ENCODE assay signal across 17 cellular contexts in genomic region chr3:129661766-129662165, GRCh38. TPM values are rescaled to one million over a fixed set of nuclear protein-coding genes. Genes with fewer than 3 reads are reported as not detected.
A peak's percentile ranks its signal among the peaks of the same experiment; 100 is the strongest.
DNase-seq lines count a peak whose midpoint lies in the region; ATAC-seq and TF ChIP-seq lines count a peak whose summit lies in the region.
"Had no signal": no experiment of that assay in that cellular context is flagged by ENCODE, and none has a peak within 500 bp of the region (broad histone marks: within the 10 kb centered on the region; RNA-seq: fewer than 3 reads in every experiment).

No MANE protein-coding gene starts in this region.

- H3K36me3 ChIP-seq in RWPE2 (ENCODE audit: low read depth): 0 out of 2 replicates have a peak, but pooled peaks cover 3% of the 10 kb centered on the region
- no peaks in the 10 kb centered on the region for H3K36me3 ChIP-seq in gastrocnemius medialis

- peak overlapping the region; percentile 78 for H3K27ac Mint-ChIP-seq in Calu3 (ENCODE audit: unreplicated experiment)
- H3K27ac Mint-ChIP-seq: B cell; CD4-positive, alpha-beta T cell had no signal

- intact Hi-C loops in Calu3 (cut with micrococcal nuclease; ENCODE audit: unreplicated experiment) (loop anchor here (5.0 kb wide), 1 partner anchor 131 kb away; no protein-coding TSS in a partner anchor), gastrocnemius medialis (cut with DNase I; ENCODE audit: low total_unique reads) (loop anchor here (2.0 kb wide), 1 partner anchor 63 kb away; no protein-coding TSS in a partner anchor)

- CTCF ChIA-PET in Calu3 (lab: Charles Lee): interaction anchor here (0.6 to 4.1 kb wide), 2 partner anchors 12 to 101 kb away, joined by 3 to 22 read pairs; no protein-coding TSS in a partner anchor

- no peaks in the 10 kb centered on the region for H3K27me3 ChIP-seq in RWPE2 (ENCODE audit: insufficient read depth, poor library complexity, severe bottlenecking)
- H3K27me3 ChIP-seq in gastrocnemius medialis: no peaks in the 10 kb centered on the region

- no peak for TF ChIP-seq POLR2A in gastrocnemius medialis (IDR thresholded peaks at IDR 0.05)

- TF ChIP-seq CTCF in Calu3 (IDR thresholded peaks at IDR 0.05; ENCODE audit: unreplicated experiment) (no peak), RWPE2 (IDR thresholded peaks at IDR 0.05; ENCODE audit: poor library complexity, severe bottlenecking) (no peak), gastrocnemius medialis (IDR thresholded peaks at IDR 0.05 in 4 of 5, conservative IDR thresholded peaks at IDR 0.05 in 1 of 5) (no peak), omental fat pad (IDR thresholded peaks at IDR 0.05) (no peak)

- peaks cover 87% of the 10 kb centered on the region for H3K4me1 Mint-ChIP-seq in Calu3 (ENCODE audit: low read depth, unreplicated experiment)

- no peaks in the 10 kb centered on the region for H3K9me3 ChIP-seq in RWPE2 (ENCODE audit: severe bottlenecking)
- no peaks in the 10 kb centered on the region for H3K9me3 ChIP-seq in gastrocnemius medialis

- peaks cover 53% of the 10 kb centered on the region for H3K4me1 ChIP-seq in RWPE2 (ENCODE audit: insufficient read depth, poor library complexity, severe bottlenecking)
- peaks cover 78 to 86% of the 10 kb centered on the region in 2 donors for H3K4me1 ChIP-seq in gastrocnemius medialis

- peak overlapping the region; percentile 21 for H3K4me3 Mint-ChIP-seq in Calu3 (ENCODE audit: low read depth, unreplicated experiment)
- H3K4me3 Mint-ChIP-seq: B cell; CD4-positive, alpha-beta T cell; HFFc6 had no signal

- no TSS peak for BruUV-seq in Calu3 (replicated peaks; lab: Mats Ljungman, UMichigan)

- H3K9me3 Mint-ChIP-seq in Calu3 (ENCODE audit: low read depth, unreplicated experiment): no peaks in the 10 kb centered on the region
- H3K9me3 Mint-ChIP-seq: CD4-positive, alpha-beta T cell; HFFc6 had no signal

- peak overlapping the region; percentile 86 for H3K27ac ChIP-seq in RWPE2 (ENCODE audit: poor library complexity, severe bottlenecking)
- H3K27ac ChIP-seq in gastrocnemius medialis: peak overlapping the region; percentile 87 to 97 (median 92)
- H3K27ac ChIP-seq: RWPE1 had no signal

- H3K4me3 ChIP-seq in RWPE2 (ENCODE audit: severe bottlenecking) (no peak overlapping the region), gastrocnemius medialis (no peak overlapping the region)

- peaks cover 11% of the 10 kb centered on the region for H3K36me3 Mint-ChIP-seq in Calu3 (ENCODE audit: insufficient read depth, unreplicated experiment)

- no peak for DNase-seq in Calu3
- DNase-seq in RWPE2 (ENCODE audit: low spot score): no peak
- DNase-seq in left lobe of liver (ENCODE audit: low spot score): no peak
- no peak for DNase-seq in gastrocnemius medialis
- no peak for DNase-seq in NCI-H146 treated with DMSO at 0.1 percent for 48 hours (lab: John Stamatoyannopoulos, UW; ENCODE audit: unreplicated experiment)
- no peak for DNase-seq in NCI-H2227 (lab: John Stamatoyannopoulos, UW; ENCODE audit: unreplicated experiment)
- no peak for DNase-seq in activated CD8-positive, alpha-beta memory T cell treated with anti-CD3 and anti-CD28 coated beads for 24 hours
- DNase-seq in omental fat pad (ENCODE audit: low spot score): no peak
- DNase-seq: CD4-positive, alpha-beta T cell; DND-41; GF-D8; HFFc6; NCI-H1930; NCI-H2171; NCI-H510A had no signal

- in situ Hi-C loops in gastrocnemius medialis (cut with MboI; ENCODE audit: low sequenced_read_pairs in 4 of 4): loop anchor here in 1 of 4 donors (10.0 kb wide), 1 partner anchor 63 kb away; no protein-coding TSS in a partner anchor

- H3K27me3 Mint-ChIP-seq in Calu3 (ENCODE audit: unreplicated experiment): no peaks in the 10 kb centered on the region
- H3K27me3 Mint-ChIP-seq: B cell; CD4-positive, alpha-beta T cell had no signal

- ATAC-seq in RWPE2 (ENCODE audit: low read depth) (no peak), left lobe of liver (peak; percentile 22), gastrocnemius medialis (no peak), omental fat pad (ENCODE audit: low FRiP score) (no peak)

RNA-seq across cellular contexts. Expression of gene PLXND1, which starts 55.3 kb away (rescaled TPM):
- 16.3 and 22.0 TPM in 2 replicates for total RNA-seq in Calu3 (2022)
- 29.5 TPM for total RNA-seq in left lobe of liver
- 10 to 100 TPM; 15.7 to 70.9 (median 19.9) TPM for total RNA-seq in gastrocnemius medialis
- total RNA-seq in omental fat pad: 100 to 1,000 TPM in 3 of 4 donors, 10 to 100 TPM in 1; 82.7 to 364 (median 170) TPM
